In the genomic region with DNA sequence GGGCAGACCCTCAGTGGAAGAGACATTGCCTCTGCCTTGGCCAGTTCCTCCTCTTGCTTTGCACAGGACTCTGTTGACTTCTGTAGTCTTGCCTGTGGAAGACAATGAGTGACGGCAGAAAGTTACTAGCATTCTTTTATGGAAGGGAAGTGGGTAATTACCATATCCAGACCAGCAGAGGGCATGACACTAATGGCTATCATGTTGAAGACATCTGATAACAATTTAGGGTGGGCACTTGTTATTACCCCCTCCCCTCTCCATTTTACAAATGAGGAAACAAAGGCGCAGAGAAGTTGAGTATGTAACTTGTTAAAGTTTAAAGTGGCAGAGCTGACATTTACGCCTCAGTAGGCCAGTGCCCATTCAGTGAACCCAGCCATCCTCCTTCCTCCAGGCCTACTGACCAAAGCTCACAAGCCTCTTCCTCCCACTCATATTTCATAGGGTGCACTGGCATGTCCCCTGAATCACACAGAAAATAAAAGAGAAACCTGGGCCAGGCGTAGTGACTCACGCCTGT, we compare ENCODE assay signal across 8 cellular contexts. TPM values are rescaled to one million over a fixed set of nuclear protein-coding genes. Genes with fewer than 3 reads are reported as not detected.
DNase-seq lines count a peak whose midpoint lies in the region; ATAC-seq, FAIRE-seq and TF ChIP-seq lines count a peak whose summit lies in the region.

No MANE protein-coding gene starts in this region.

- TF ChIP-seq POLR2A in A549 (IDR thresholded peaks at IDR 0.05; ENCODE audit: low read length) = no peak
- TF ChIP-seq POLR2A in GM12891 (IDR thresholded peaks at IDR 0.05; ENCODE audit: low read depth, low read length) = no peak
- no peak for TF ChIP-seq POLR2A in prostate gland (IDR thresholded peaks at IDR 0.05)

- 85% methylated on average over 5 of the region's 5 CpGs for WGBS in A549 (ENCODE audit: missing lambda C conversion rate)
- 72% methylated on average over 5 of the region's 5 CpGs for WGBS in SK-N-SH (ENCODE audit: low lambda C conversion rate)
- WGBS in prostate gland = 76% methylated on average over 5 of the region's 5 CpGs

- H3K36me3 ChIP-seq in SK-N-SH (replicated peaks in 1 of 2; ENCODE audit: control insufficient read depth in 1 of 2, insufficient read depth in 2 of 2, low read length in 1 of 2) (no peaks in the 10 kb centered on the region), prostate gland (no peaks in the 10 kb centered on the region)

- TF ChIP-seq CTCF in A549 (IDR thresholded peaks at IDR 0.05) (peak; percentile 41), SK-N-SH (IDR thresholded peaks at IDR 0.05) (peak; percentile 69), prostate gland (IDR thresholded peaks at IDR 0.05) (peak in 1 of 4 experiments; percentile 12)

- H3K27ac ChIP-seq in A549 (peak overlapping the region; percentile 39 to 65; a peak in 5 of 6 replicates), SK-N-SH (ENCODE audit: low read depth in 2 of 2, low read length in 1 of 2) (peak overlapping the region in 1 of 2 experiments; percentile 91; a peak in 3 of 4 replicates), prostate gland (no peak overlapping the region)

- POLR2A ChIA-PET in A549 (lab: Yijun Ruan, JAX) = interaction anchor here (0.9 kb wide), 1 partner anchor 49 kb away, joined by 3 read pairs; no protein-coding TSS in a partner anchor
- POLR2A ChIA-PET in SK-N-SH (lab: Yijun Ruan, JAX) = no interaction called here

- H3K9me2 ChIP-seq in SK-N-SH = no peaks in the 10 kb centered on the region

- peak; percentile 93 for FAIRE-seq in A549 (lab: Jason Lieb, UNC)
- FAIRE-seq in GM12891 (lab: Jason Lieb, UNC) = peak; percentile 72

- H3K4me1 ChIP-seq in A549 (peaks cover 39% of the 10 kb centered on the region), SK-N-SH (ENCODE audit: control insufficient read depth in 1 of 2, insufficient read depth in 2 of 2, low read depth in 1 of 2, low read length in 1 of 2) (peaks cover 3 to 15% of the 10 kb centered on the region in 2 experiments; a peak in 3 of 4 replicates), prostate gland (replicated peaks) (no peaks in the 10 kb centered on the region)

- peaks cover 19% of the 10 kb centered on the region for H3F3A ChIP-seq in SK-N-SH (replicated peaks; ENCODE audit: insufficient read depth)

- H3K4me3 ChIP-seq in A549 (no peak overlapping the region), SK-N-SH (ENCODE audit: low read depth in 2 of 2, low read length in 1 of 2) (no peak overlapping the region), prostate gland (no peak overlapping the region)

- CTCF ChIA-PET in A549 (lab: Yijun Ruan, JAX) (interaction anchor here (1.0 to 10.4 kb wide), 18 partner anchors 8 to 505 kb away, joined by 3 to 99 read pairs (median 4); no protein-coding TSS in a partner anchor), SK-N-SH (lab: Yijun Ruan, JAX) (interaction anchor here (0.6 to 8.6 kb wide), 12 partner anchors 8 to 458 kb away, joined by 3 to 51 read pairs (median 4); no protein-coding TSS in a partner anchor)

- H3K27me3 ChIP-seq in SK-N-SH (ENCODE audit: insufficient read depth) (no peaks in the 10 kb centered on the region), prostate gland (replicated peaks; ENCODE audit: insufficient read depth) (no peaks in the 10 kb centered on the region)

- H4K20me1 ChIP-seq in SK-N-SH (ENCODE audit: insufficient read depth) = no peaks in the 10 kb centered on the region

- TF ChIP-seq EP300 in A549 (IDR thresholded peaks at IDR 0.05) (no peak), SK-N-SH (IDR thresholded peaks at IDR 0.05; ENCODE audit: borderline replicate concordance in 1 of 2, low read depth in 1 of 2, low read length in 1 of 2) (no peak)

- TF ChIP-seq RAD21 in A549 (conservative IDR thresholded peaks at IDR 0.05 in 1 of 2, IDR thresholded peaks at IDR 0.05 in 1 of 2) (peak; percentile 48 to 50; a peak in 3 of 5 replicates), SK-N-SH (IDR thresholded peaks at IDR 0.05; ENCODE audit: low read length) (peak; percentile 56)

- intact Hi-C loops in prostate gland (cut with DNase I) = no loop called here

- H3K4me2 ChIP-seq in A549 = peak overlapping the region; percentile 50
- H3K4me2 ChIP-seq in SK-N-SH = peak overlapping the region; percentile 32

- H3K9me3 ChIP-seq in A549 (no peaks in the 10 kb centered on the region), SK-N-SH (no peaks in the 10 kb centered on the region), prostate gland (no peaks in the 10 kb centered on the region)

- H3K9ac ChIP-seq in SK-N-SH = peak overlapping the region; percentile 68

- peak in 1 of 2 experiments; percentile 42; a peak in 2 of 6 replicates for ATAC-seq in A549

- H3K79me2 ChIP-seq in SK-N-SH (ENCODE audit: insufficient read depth) = no peaks in the 10 kb centered on the region

- DNase-seq in A549 (ENCODE audit: low read depth in 1 of 2, low spot score in 1 of 2) (peak in 1 of 2 experiments; percentile 48), GM12891 (ENCODE audit: insufficient read length, low spot score) (no peak), SK-N-SH (peak; percentile 25), glomerular visceral epithelial cell (ENCODE audit: extremely low spot score) (peak; percentile 89), GM19240 (ENCODE audit: insufficient read length, low spot score) (no peak), cortex of kidney (lab: John Stamatoyannopoulos, UW) (no peak), putamen (ENCODE audit: low spot score) (no peak), prostate gland (ENCODE audit: low spot score) (no peak)

- peak overlapping the region; percentile 45; the same call in 1 of the 2 replicates for H2AFZ ChIP-seq in SK-N-SH (ENCODE audit: low read depth)

TF ChIP-seq in A549, 52 proteins besides CTCF, POLR2A, EP300 and RAD21:
- TF ChIP-seq ESRRA (IDR thresholded peaks at IDR 0.05; ENCODE audit: borderline replicate concordance, low read length) = no peak
- peak; percentile 51 for TF ChIP-seq SMC3 (IDR thresholded peaks at IDR 0.05)

TF ChIP-seq in GM12891, 5 proteins besides CTCF, POLR2A, EP300 and RAD21:
- peak; percentile 38; the same call in 1 of the 2 replicates for TF ChIP-seq SPI1 (IDR thresholded peaks at IDR 0.05; ENCODE audit: low read depth, low read length)
- no peak for TF ChIP-seq TAF1 (IDR thresholded peaks at IDR 0.05; ENCODE audit: low read depth, low read length)
TF ChIP-seq in GM12891: peak in this region for 1.

TF ChIP-seq in SK-N-SH, 30 proteins besides CTCF, POLR2A, EP300 and RAD21 (continues in another document):
- no peak for TF ChIP-seq POLR2AphosphoS5 (IDR thresholded peaks at IDR 0.05; ENCODE audit: low read depth, low read length)
- TF ChIP-seq, protein P1, sequence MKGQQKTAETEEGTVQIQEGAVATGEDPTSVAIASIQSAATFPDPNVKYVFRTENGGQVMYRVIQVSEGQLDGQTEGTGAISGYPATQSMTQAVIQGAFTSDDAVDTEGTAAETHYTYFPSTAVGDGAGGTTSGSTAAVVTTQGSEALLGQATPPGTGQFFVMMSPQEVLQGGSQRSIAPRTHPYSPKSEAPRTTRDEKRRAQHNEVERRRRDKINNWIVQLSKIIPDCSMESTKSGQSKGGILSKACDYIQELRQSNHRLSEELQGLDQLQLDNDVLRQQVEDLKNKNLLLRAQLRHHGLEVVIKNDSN (IDR thresholded peaks at IDR 0.05; ENCODE audit: borderline replicate concordance, low read depth) = no peak
- TF ChIP-seq FOXJ3 (CRISPR knock-in tag; IDR thresholded peaks at IDR 0.05) = no peak
- TF ChIP-seq FOSL2 (IDR thresholded peaks at IDR 0.05; ENCODE audit: borderline replicate concordance, low read depth) = no peak
- TF ChIP-seq, protein P2, sequence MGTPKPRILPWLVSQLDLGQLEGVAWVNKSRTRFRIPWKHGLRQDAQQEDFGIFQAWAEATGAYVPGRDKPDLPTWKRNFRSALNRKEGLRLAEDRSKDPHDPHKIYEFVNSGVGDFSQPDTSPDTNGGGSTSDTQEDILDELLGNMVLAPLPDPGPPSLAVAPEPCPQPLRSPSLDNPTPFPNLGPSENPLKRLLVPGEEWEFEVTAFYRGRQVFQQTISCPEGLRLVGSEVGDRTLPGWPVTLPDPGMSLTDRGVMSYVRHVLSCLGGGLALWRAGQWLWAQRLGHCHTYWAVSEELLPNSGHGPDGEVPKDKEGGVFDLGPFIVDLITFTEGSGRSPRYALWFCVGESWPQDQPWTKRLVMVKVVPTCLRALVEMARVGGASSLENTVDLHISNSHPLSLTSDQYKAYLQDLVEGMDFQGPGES (IDR thresholded peaks at IDR 0.05; ENCODE audit: low read depth, low read length) = no peak
- TF ChIP-seq CHD2 (IDR thresholded peaks at IDR 0.05; ENCODE audit: low read length, partially characterized antibody) = no peak
- TF ChIP-seq, protein P3, sequence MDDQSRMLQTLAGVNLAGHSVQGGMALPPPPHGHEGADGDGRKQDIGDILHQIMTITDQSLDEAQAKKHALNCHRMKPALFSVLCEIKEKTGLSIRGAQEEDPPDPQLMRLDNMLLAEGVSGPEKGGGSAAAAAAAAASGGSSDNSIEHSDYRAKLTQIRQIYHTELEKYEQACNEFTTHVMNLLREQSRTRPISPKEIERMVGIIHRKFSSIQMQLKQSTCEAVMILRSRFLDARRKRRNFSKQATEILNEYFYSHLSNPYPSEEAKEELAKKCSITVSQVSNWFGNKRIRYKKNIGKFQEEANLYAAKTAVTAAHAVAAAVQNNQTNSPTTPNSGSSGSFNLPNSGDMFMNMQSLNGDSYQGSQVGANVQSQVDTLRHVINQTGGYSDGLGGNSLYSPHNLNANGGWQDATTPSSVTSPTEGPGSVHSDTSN (IDR thresholded peaks at IDR 0.05) = no peak
- TF ChIP-seq RCOR1 (IDR thresholded peaks at IDR 0.05; ENCODE audit: low read length) = no peak
- TF ChIP-seq GABPA (IDR thresholded peaks at IDR 0.05; ENCODE audit: low read depth) = no peak
- TF ChIP-seq NFIC (IDR thresholded peaks at IDR 0.05; ENCODE audit: borderline replicate concordance) = no peak
- no peak for TF ChIP-seq TAF1 (IDR thresholded peaks at IDR 0.05; ENCODE audit: borderline replicate concordance, low read depth, low read length)
- TF ChIP-seq TCF12 (IDR thresholded peaks at IDR 0.05) = no peak
- no peak; the same call in 1 of the 2 replicates for TF ChIP-seq SMC3 (IDR thresholded peaks at IDR 0.05; ENCODE audit: low read depth, low read length)

RNA-seq across cellular contexts. Expression of a gene that starts 48.2 kb away (rescaled TPM):
- 2.2 and 2.4 TPM in 2 replicates for polyA plus RNA-seq in A549 (2011; rRNA removed)
- polyA plus RNA-seq in A549 (2012; cell fraction: cytosol; rRNA removed) = 0.15 and 0.17 TPM in 2 replicates
- 0.11 and 0.23 TPM in 2 replicates for polyA plus RNA-seq in A549 (2012; cell fraction: nucleus; rRNA removed)
- 0.45 to 0.61 TPM (median 0.53 TPM) in 3 replicates for polyA plus RNA-seq in A549 (2017; fragmentation: RNase III; extraction: RNeasy Plus Mini Kit Qiagen cat#74134 plus additional on column Dnase treatment)
- polyA minus RNA-seq in A549 (2011; rRNA and poly(A)+ RNA removed) = 3.6 and 4.4 TPM in 2 replicates
- 0.01 TPM for polyA plus RNA-seq in GM12891 (2012; ENCODE audit: low read depth, missing spikeins)
- 9.1 and 10.5 TPM in 2 replicates for polyA plus RNA-seq in SK-N-SH (2012; rRNA removed)
- polyA plus RNA-seq in SK-N-SH (2012; cell fraction: cytosol; rRNA removed) = 8.4 and 10.0 TPM in 2 replicates
- polyA plus RNA-seq in SK-N-SH (2012; cell fraction: nucleus; rRNA removed) = 23.3 and 34.7 TPM in 2 replicates
- total RNA-seq in prostate gland = 10 to 100 TPM in 1 of 2 donors, 1 to 10 TPM in 1; 7.1 to 32.5 TPM

Comparison
In these comparisons a context has a peak if more than half of its experiments do, and no peak if none do; other contexts are left out.
1. DNase-seq: peak in SK-N-SH (single experiment) and glomerular visceral epithelial cell (single experiment); none in GM12891 (single experiment), GM19240 (single experiment), cortex of kidney (single experiment), putamen (single experiment) and prostate gland (single experiment).
2. H3K27ac ChIP-seq: peak in A549 (2 of 2); none in prostate gland (0 of 2).